8 cellular contexts compared by ENCODE assay signal in the genomic region with DNA sequence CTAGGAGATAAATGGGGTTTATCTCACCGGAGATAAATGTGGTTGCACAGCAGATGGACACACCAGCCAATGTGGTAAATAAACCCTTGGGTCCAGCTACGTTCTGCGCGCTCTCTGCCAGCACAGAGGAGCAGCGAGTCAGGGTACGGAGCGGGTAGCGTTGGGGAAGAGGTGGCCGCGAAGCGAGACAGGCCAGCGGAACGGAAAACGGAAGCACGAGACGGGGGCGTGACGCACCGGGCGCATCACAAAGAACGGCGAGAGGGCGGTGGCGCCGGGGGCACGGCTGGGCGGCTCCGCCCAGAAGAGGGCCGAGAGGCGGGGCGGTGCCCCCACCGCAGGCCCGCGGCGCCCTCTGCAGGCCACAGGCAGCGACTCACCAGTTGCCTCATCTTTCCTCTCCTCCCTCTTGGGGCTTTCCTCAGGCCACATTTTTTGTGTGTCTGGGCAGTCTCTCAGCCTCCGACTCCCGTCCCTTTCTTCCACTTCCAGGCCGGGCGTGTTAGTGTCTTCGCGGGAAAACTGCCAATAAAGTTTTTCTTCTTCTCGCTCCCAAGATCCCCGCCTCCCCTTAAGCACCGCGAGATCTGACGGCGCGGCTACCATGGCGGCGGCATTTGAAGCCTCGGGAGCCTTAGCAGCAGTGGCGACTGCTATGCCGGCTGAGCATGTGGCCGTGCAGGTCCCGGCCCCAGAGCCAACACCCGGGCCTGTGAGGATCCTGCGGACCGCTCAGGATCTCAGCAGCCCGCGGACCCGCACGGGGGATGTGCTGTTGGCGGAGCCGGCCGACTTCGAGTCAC. TPM values are rescaled to one million over a fixed set of nuclear protein-coding genes. Genes with fewer than 3 reads are reported as not detected.
DNase-seq lines count a peak whose midpoint lies in the region; ATAC-seq and TF ChIP-seq lines count a peak whose summit lies in the region.

A gene with protein sequence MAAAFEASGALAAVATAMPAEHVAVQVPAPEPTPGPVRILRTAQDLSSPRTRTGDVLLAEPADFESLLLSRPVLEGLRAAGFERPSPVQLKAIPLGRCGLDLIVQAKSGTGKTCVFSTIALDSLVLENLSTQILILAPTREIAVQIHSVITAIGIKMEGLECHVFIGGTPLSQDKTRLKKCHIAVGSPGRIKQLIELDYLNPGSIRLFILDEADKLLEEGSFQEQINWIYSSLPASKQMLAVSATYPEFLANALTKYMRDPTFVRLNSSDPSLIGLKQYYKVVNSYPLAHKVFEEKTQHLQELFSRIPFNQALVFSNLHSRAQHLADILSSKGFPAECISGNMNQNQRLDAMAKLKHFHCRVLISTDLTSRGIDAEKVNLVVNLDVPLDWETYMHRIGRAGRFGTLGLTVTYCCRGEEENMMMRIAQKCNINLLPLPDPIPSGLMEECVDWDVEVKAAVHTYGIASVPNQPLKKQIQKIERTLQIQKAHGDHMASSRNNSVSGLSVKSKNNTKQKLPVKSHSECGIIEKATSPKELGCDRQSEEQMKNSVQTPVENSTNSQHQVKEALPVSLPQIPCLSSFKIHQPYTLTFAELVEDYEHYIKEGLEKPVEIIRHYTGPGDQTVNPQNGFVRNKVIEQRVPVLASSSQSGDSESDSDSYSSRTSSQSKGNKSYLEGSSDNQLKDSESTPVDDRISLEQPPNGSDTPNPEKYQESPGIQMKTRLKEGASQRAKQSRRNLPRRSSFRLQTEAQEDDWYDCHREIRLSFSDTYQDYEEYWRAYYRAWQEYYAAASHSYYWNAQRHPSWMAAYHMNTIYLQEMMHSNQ (plus strand): TSS at position 581 of the 803 bp plus-strand sequence. CDS start 24 bp downstream, at position 605.

- 0% methylated on average over 67 of the region's 67 CpGs for WGBS in heart right ventricle, 2 donors
- under 1% methylated on average over 55 of the region's 67 CpGs for WGBS in prostate gland
- under 1% methylated on average over 67 of the region's 67 CpGs for WGBS in urinary bladder

- DNase-seq in GM13976 (ENCODE audit: low spot score) (peak; percentile 97), NCI-H146 (lab: John Stamatoyannopoulos, UW) (peak; percentile 95), T-helper 1 cell (peak; percentile 88 to 94 (median 92)), amniotic epithelial cell (ENCODE audit: low read depth) (peak; percentile 97), heart right ventricle (peak; percentile 92 to 93), prostate gland (ENCODE audit: low spot score) (peak; percentile 91)

- no peaks in the 10 kb centered on the region for H3K9me3 ChIP-seq in heart right ventricle
- H3K9me3 ChIP-seq in prostate gland, result no peaks in the 10 kb centered on the region

- peak; percentile 49 for TF ChIP-seq POLR2A in prostate gland (IDR thresholded peaks at IDR 0.05)

- peaks cover 0 to 47% (median 21%) of the 10 kb centered on the region in 9 donors for H3K4me1 ChIP-seq in heart right ventricle
- H3K4me1 ChIP-seq in prostate gland (replicated peaks), result no peaks in the 10 kb centered on the region
- H3K4me1 ChIP-seq in urinary bladder (ENCODE audit: insufficient read depth), result no peaks in the 10 kb centered on the region

- in situ Hi-C loops in GM13976 (cut with MboI; ENCODE audit: low sequenced_read_pairs, unreplicated experiment), result loop anchor here (5.0 kb wide), 1 partner anchor 528 kb away; a partner anchor contains a TSS

- TF ChIP-seq CTCF in GM13976 (IDR thresholded peaks at IDR 0.05; ENCODE audit: borderline replicate concordance, control extremely low read depth, extremely low read depth, insufficient read depth, missing control alignments) (peak; percentile 83), heart right ventricle (IDR thresholded peaks at IDR 0.05) (peak; percentile 81 to 99 (median 95)), prostate gland (IDR thresholded peaks at IDR 0.05) (peak; percentile 88 to 99 (median 98))

- H3K36me3 ChIP-seq in heart right ventricle, result peaks cover 0 to 36% (median 10%) of the 10 kb centered on the region in 9 donors
- no peaks in the 10 kb centered on the region for H3K36me3 ChIP-seq in prostate gland
- no peaks in the 10 kb centered on the region for H3K36me3 ChIP-seq in urinary bladder (ENCODE audit: insufficient read depth)

- ATAC-seq in HG02870 (IDR thresholded peaks at IDR 0.05; ENCODE audit: unreplicated experiment) (peak; percentile 89), heart right ventricle (peak; percentile 97 to 99 (median 98))

- H3K4me3 ChIP-seq in heart right ventricle (peak within 1 kb of the TSS; percentile 58 to 90 (median 80)), prostate gland (peak within 1 kb of the TSS; percentile 73 to 82), urinary bladder (ENCODE audit: low read depth, low read length) (peak within 1 kb of the TSS; percentile 88)

- H3K27ac ChIP-seq in heart right ventricle (peak within 1 kb of the TSS; percentile 73 to 96 (median 92)), prostate gland (peak within 1 kb of the TSS; percentile 88 to 93), urinary bladder (ENCODE audit: low read depth) (peak within 1 kb of the TSS; percentile 85)

- intact Hi-C loops in heart right ventricle (cut with DNase I), result loop anchor here in 7 of 10 donors (1.0 to 10.0 kb wide), 9 partner anchors 16 to 273 kb away; a partner anchor contains a TSS
- intact Hi-C loops in prostate gland (cut with DNase I), result loop anchor here (5.0 kb wide), 2 partner anchors 38 to 273 kb away; no protein-coding TSS in a partner anchor

- no peaks in the 10 kb centered on the region for H3K27me3 ChIP-seq in heart right ventricle
- H3K27me3 ChIP-seq in prostate gland (replicated peaks; ENCODE audit: insufficient read depth), result no peaks in the 10 kb centered on the region

RNA-seq across cellular contexts. Expression of the gene that starts here (rescaled TPM):
- total RNA-seq in heart right ventricle (1 to 10 TPM; 5.0 to 10.0 (median 6.5) TPM), prostate gland (10 to 100 TPM; 15.9 to 33.9 TPM), urinary bladder (18.9 TPM)
- polyA plus RNA-seq in heart right ventricle (1 to 10 TPM; 4.0 to 4.1 TPM), urinary bladder (7.4 TPM)

Comparison
In these comparisons a context has a peak if more than half of its experiments do, and no peak if none do; other contexts are left out.
1. Peak in every context shown above with its lines: DNase-seq, ATAC-seq, H3K4me3 ChIP-seq and H3K27ac ChIP-seq.